Comparison of ENCODE assay signal across 1 cellular context in genomic region chr5:172778223-172778814, GRCh38.
TF ChIP-seq lines count a peak whose summit lies in the region.

No MANE protein-coding gene starts in this region.

TF ChIP-seq in HepG2, 621 proteins besides CTCF, POLR2A, EP300 and RAD21 (continued from another document and continues in another):
- peak; percentile 29; the same call in 1 of the 2 replicates for TF ChIP-seq ARID4A (CRISPR knock-in tag; IDR thresholded peaks at IDR 0.05; ENCODE audit: borderline replicate concordance)
- peak; percentile 90 for TF ChIP-seq SP5 (CRISPR knock-in tag; IDR thresholded peaks at IDR 0.05; ENCODE audit: borderline replicate concordance, low read depth)
- no peak for TF ChIP-seq HOXD1 (CRISPR knock-in tag; IDR thresholded peaks at IDR 0.05)
- TF ChIP-seq TEF (CRISPR knock-in tag; IDR thresholded peaks at IDR 0.05): no peak
- TF ChIP-seq SAFB2 (CRISPR knock-in tag; IDR thresholded peaks at IDR 0.05; ENCODE audit: borderline replicate concordance, low read depth): no peak
- TF ChIP-seq ZNF781 (CRISPR knock-in tag; IDR thresholded peaks at IDR 0.05; ENCODE audit: borderline replicate concordance, not compliant biosample characterization): no peak
- TF ChIP-seq JUN (CRISPR knock-in tag; IDR thresholded peaks at IDR 0.05): peak; percentile 96
- TF ChIP-seq CREBL2 (CRISPR knock-in tag; IDR thresholded peaks at IDR 0.05; ENCODE audit: borderline replicate concordance): no peak
- peak; percentile 74; the same call in 1 of the 2 replicates for TF ChIP-seq ZNF430 (CRISPR knock-in tag; IDR thresholded peaks at IDR 0.05)
- peak; percentile 84; the same call in 1 of the 2 replicates for TF ChIP-seq MIXL1 (CRISPR knock-in tag; IDR thresholded peaks at IDR 0.05)
- TF ChIP-seq ZNF10 (CRISPR knock-in tag; IDR thresholded peaks at IDR 0.05; ENCODE audit: borderline replicate concordance, low read depth): no peak
- peak; percentile 80 for TF ChIP-seq DPF2 (CRISPR knock-in tag; IDR thresholded peaks at IDR 0.05; ENCODE audit: borderline replicate concordance, low read depth)
- TF ChIP-seq ZBTB37 (CRISPR knock-in tag; IDR thresholded peaks at IDR 0.05): no peak
- TF ChIP-seq PHF21A (CRISPR knock-in tag; IDR thresholded peaks at IDR 0.05): peak; percentile 72
- TF ChIP-seq ZC3H4 (CRISPR knock-in tag; IDR thresholded peaks at IDR 0.05; ENCODE audit: borderline replicate concordance): no peak
- 0 out of 2 replicates have a peak, but pooled peaks have one; percentile 35 for TF ChIP-seq DNMT1 (CRISPR knock-in tag; IDR thresholded peaks at IDR 0.05)
- TF ChIP-seq ZNF3 (CRISPR knock-in tag; IDR thresholded peaks at IDR 0.05): no peak
- peak; percentile 70; the same call in 1 of the 2 replicates for TF ChIP-seq ZNF281 (CRISPR knock-in tag; IDR thresholded peaks at IDR 0.05; ENCODE audit: borderline replicate concordance)
- TF ChIP-seq KAT2B (IDR thresholded peaks at IDR 0.05; ENCODE audit: borderline replicate concordance, low read depth, low read length): peak; percentile 73; the same call in 1 of the 2 replicates
- peak; percentile 96 for TF ChIP-seq ZMYM3 (CRISPR knock-in tag; IDR thresholded peaks at IDR 0.05)
- TF ChIP-seq CEBPB (IDR thresholded peaks at IDR 0.05; ENCODE audit: borderline replicate concordance, low read depth, low read length): peak; percentile 14; the same call in 1 of the 2 replicates
- peak; percentile 43; the same call in 1 of the 3 replicates for TF ChIP-seq MXI1 (IDR thresholded peaks at IDR 0.05; ENCODE audit: borderline replicate concordance, low read depth, low read length)
- no peak for TF ChIP-seq ZNF142 (CRISPR knock-in tag; IDR thresholded peaks at IDR 0.05)
- peak; percentile 81; the same call in 1 of the 2 replicates for TF ChIP-seq ZBTB7B (CRISPR knock-in tag; IDR thresholded peaks at IDR 0.05)
- TF ChIP-seq ZNF484 (CRISPR knock-in tag; IDR thresholded peaks at IDR 0.05; ENCODE audit: borderline replicate concordance, low read depth): no peak
- TF ChIP-seq HNF1B (CRISPR knock-in tag; IDR thresholded peaks at IDR 0.05): peak; percentile 56; the same call in 1 of the 2 replicates
- TF ChIP-seq ZNF224 (CRISPR knock-in tag; IDR thresholded peaks at IDR 0.05): no peak
- no peak for TF ChIP-seq JDP2 (CRISPR knock-in tag; IDR thresholded peaks at IDR 0.05; ENCODE audit: borderline replicate concordance)
